In the genomic region with DNA sequence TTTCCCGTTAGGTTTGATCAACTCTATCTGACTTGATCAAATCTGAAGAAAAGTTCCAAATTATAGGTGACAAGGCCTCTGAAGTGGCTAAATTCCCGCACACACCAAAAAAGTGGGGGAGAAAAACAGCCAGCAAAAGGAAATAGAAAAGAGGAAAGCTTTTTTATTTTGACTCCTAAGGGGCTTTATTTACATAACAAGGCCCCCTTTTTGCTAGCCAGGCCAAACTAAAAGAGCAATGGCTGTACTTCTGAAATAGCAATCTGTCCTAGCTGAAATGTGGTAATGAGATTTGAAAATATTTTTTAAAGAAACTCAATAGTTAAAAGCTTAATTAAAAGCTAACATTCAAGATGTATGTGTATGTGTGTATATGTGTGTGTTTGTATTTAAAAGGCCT, we compare ENCODE assay signal across 26 cellular contexts.
"Had no signal": no experiment of that assay in that cellular context is flagged by ENCODE, and none has a peak within 500 bp of the region (broad histone marks: within the 10 kb centered on the region; RNA-seq: fewer than 3 reads in every experiment).

No MANE protein-coding gene starts in this region.

- ATAC-seq: heart right ventricle; left lobe of liver; natural killer cell; sciatic nerve; stimulated activated effector memory CD8-positive, alpha-beta T cell treated with anti-CD3 and anti-CD28 coated beads, Interleukin-12 subunit alpha, Interleukin-12 subunit beta, amount 100 ng/mL, for 72 hours had no signal

- H3K9me3 ChIP-seq: esophagus squamous epithelium, heart right ventricle, prostate gland, right atrium auricular region, stomach, tibial artery had no signal

- H3K27me3 ChIP-seq: esophagus squamous epithelium, heart right ventricle, right atrium auricular region, stomach, tibial artery had no signal

- H3K9me3 Mint-ChIP-seq: natural killer cell; stimulated activated effector memory CD8-positive, alpha-beta T cell treated with anti-CD3 and anti-CD28 coated beads, Interleukin-12 subunit alpha, Interleukin-12 subunit beta, amount 100 ng/mL, for 72 hours; type B pancreatic cell had no signal

- H3K4me1 ChIP-seq: esophagus squamous epithelium, heart right ventricle, prostate gland, right atrium auricular region, stomach, tibial artery had no signal

- H3K27ac ChIP-seq: esophagus squamous epithelium, heart right ventricle, prostate gland, right atrium auricular region, stomach, tibial artery had no signal

- H3K4me3 ChIP-seq: esophagus squamous epithelium, heart right ventricle, lung, prostate gland, right atrium auricular region, stomach, tibial artery had no signal

- FAIRE-seq: colon, endometrium, kidney had no signal

- H3K36me3 Mint-ChIP-seq: memory B cell; natural killer cell; stimulated activated effector memory CD8-positive, alpha-beta T cell treated with anti-CD3 and anti-CD28 coated beads, Interleukin-12 subunit alpha, Interleukin-12 subunit beta, amount 100 ng/mL, for 72 hours; type B pancreatic cell had no signal

- DNase-seq: cerebellar nuclear complex; effector CD8-positive, alpha-beta T cell; erythroblast; esophagus squamous epithelium; foreskin melanocyte; glutamatergic neuron; heart right ventricle; hippocampal formation; kidney; natural killer cell; stimulated activated CD4-positive, alpha-beta T cell treated with anti-CD3 and anti-CD28 coated beads, Interleukin-2, amount 100 ng/mL, for 24 hours; stimulated activated CD4-positive, alpha-beta T cell treated with anti-CD3 and anti-CD28 coated beads, Interleukin-4, amount 100 ng/mL, for 24 hours; stimulated activated naive CD4-positive, alpha-beta T cell treated with Interleukin-2 at 50 U/mL for 16 hours; stomach; tibial artery had no signal

- H3K4me3 Mint-ChIP-seq: dendritic cell treated with granulocyte-macrophage colony-stimulating factor and Interleukin-4, amounts not matched to agents 40 ng/mL and 50 ng/mL, for 4 days; memory B cell; natural killer cell; stimulated activated effector memory CD8-positive, alpha-beta T cell treated with anti-CD3 and anti-CD28 coated beads, Interleukin-12 subunit alpha, Interleukin-12 subunit beta, amount 100 ng/mL, for 72 hours; type B pancreatic cell had no signal

- H3K27ac Mint-ChIP-seq: dendritic cell treated with granulocyte-macrophage colony-stimulating factor and Interleukin-4, amounts not matched to agents 40 ng/mL and 50 ng/mL, for 4 days; memory B cell; natural killer cell; stimulated activated effector memory CD8-positive, alpha-beta T cell treated with anti-CD3 and anti-CD28 coated beads, Interleukin-12 subunit alpha, Interleukin-12 subunit beta, amount 100 ng/mL, for 72 hours; type B pancreatic cell had no signal

- H3K27me3 Mint-ChIP-seq: type B pancreatic cell had no signal

- H3K36me3 ChIP-seq: esophagus squamous epithelium, heart right ventricle, prostate gland, right atrium auricular region, stomach, tibial artery had no signal

- H3K4me1 Mint-ChIP-seq: memory B cell; natural killer cell; stimulated activated effector memory CD8-positive, alpha-beta T cell treated with anti-CD3 and anti-CD28 coated beads, Interleukin-12 subunit alpha, Interleukin-12 subunit beta, amount 100 ng/mL, for 72 hours had no signal
